In the genomic region with DNA sequence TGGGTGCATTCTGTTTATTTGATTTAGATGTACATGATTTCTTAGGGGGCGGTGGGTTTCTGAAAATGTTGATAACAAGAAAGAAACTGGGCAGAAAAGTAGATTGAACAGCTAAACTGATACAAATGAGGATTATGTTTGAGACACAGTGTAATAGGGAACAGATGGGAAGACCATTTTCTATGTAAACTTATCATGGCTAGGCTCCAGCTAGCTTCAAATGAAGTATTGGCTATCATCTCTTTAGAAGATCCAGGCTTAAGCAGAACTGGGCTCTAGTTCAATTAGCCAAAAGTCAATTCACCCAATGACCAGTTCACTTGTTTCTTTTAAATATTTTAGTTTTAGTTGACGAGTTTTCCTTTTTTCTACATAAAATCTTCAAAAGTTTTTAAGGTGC, we compare ENCODE assay signal across 20 cellular contexts.
A peak's percentile ranks its signal among the peaks of the same experiment; 100 is the strongest.
DNase-seq lines count a peak whose midpoint lies in the region; ATAC-seq, FAIRE-seq and TF ChIP-seq lines count a peak whose summit lies in the region.
"Had no signal": no experiment of that assay in that cellular context is flagged by ENCODE, and none has a peak within 500 bp of the region (broad histone marks: within the 10 kb centered on the region; RNA-seq: fewer than 3 reads in every experiment).

No MANE protein-coding gene starts in this region.

- intact Hi-C loops in ovary (cut with DNase I) = no loop called here

- TF ChIP-seq CTCF in ovary (IDR thresholded peaks at IDR 0.05) = no peak

- no peaks in the 10 kb centered on the region for H3K9me3 ChIP-seq in ovary
- H3K9me3 ChIP-seq: SJCRH30 had no signal

- no peak overlapping the region for H3K27ac ChIP-seq in ovary
- H3K27ac ChIP-seq: BLaER1 treated with 17β-estradiol and CSF1 and Interleukin-3, amounts not matched to agents 10 nM and 100 nM; KMS-11; SJCRH30 had no signal

- TF ChIP-seq EP300 in ovary (IDR thresholded peaks at IDR 0.05) = no peak

- H3K36me3 ChIP-seq in ovary = no peaks in the 10 kb centered on the region
- H3K36me3 ChIP-seq: BLaER1 treated with 17β-estradiol and CSF1 and Interleukin-3, amounts not matched to agents 10 nM and 100 nM; SJCRH30 had no signal

- WGBS in ovary, 3 donors = 11 to 19% (median 16%) methylated on average over 2 of the region's 2 CpGs

- TF ChIP-seq POLR2A in H54 (IDR thresholded peaks at IDR 0.05; ENCODE audit: low read depth, low read length) (no peak), ovary (IDR thresholded peaks at IDR 0.05) (no peak)

- peak; percentile 39 for DNase-seq in NCI-H2171 treated with DMSO at 0.1 percent for 48 hours (lab: John Stamatoyannopoulos, UW)
- no peak for DNase-seq in NCI-H2171 (lab: John Stamatoyannopoulos, UW)
- peak; percentile 52 for DNase-seq in NCI-H524 treated with DMSO at 0.1 percent for 48 hours (lab: John Stamatoyannopoulos, UW)
- DNase-seq in cerebellar cortex (ENCODE audit: low spot score) = peak; percentile 58
- DNase-seq in H54 (ENCODE audit: insufficient read length, low spot score) = no peak
- no peak for DNase-seq in ovary
- no peak for DNase-seq in stimulated activated naive CD8-positive, alpha-beta T cell treated with anti-CD3 and anti-CD28 coated beads, Interleukin-15, Interleukin-2, amounts not matched to agents 100 U/mL and 50 U/mL, for 24 hours
- DNase-seq: 8988T; CD8-positive, alpha-beta T cell; DMS53; GF-D8; IMR-90; NCI-H187 treated with DMSO at 0.1 percent for 48 hours; NCI-H345; OCI-M1; SJCRH30 had no signal

- FAIRE-seq in H54 (lab: Jason Lieb, UNC) = no peak
- FAIRE-seq: H1, RCC 7860 had no signal

- no peak for ATAC-seq in stimulated activated naive CD8-positive, alpha-beta T cell treated with anti-CD3 and anti-CD28 coated beads, Interleukin-15, Interleukin-2, amounts not matched to agents 100 U/mL and 50 U/mL, for 24 hours
- ATAC-seq: CD8-positive, alpha-beta T cell had no signal

- H3K27me3 ChIP-seq in ovary = no peaks in the 10 kb centered on the region
- H3K27me3 ChIP-seq: BLaER1 treated with 17β-estradiol and CSF1 and Interleukin-3, amounts not matched to agents 10 nM and 100 nM; SJCRH30 had no signal

- H3K4me1 ChIP-seq in ovary (ENCODE audit: insufficient read depth) = no peaks in the 10 kb centered on the region
- H3K4me1 ChIP-seq: SJCRH30 had no signal

- no peak overlapping the region for H3K4me3 ChIP-seq in ovary
- H3K4me3 ChIP-seq: BLaER1 treated with 17β-estradiol and CSF1 and Interleukin-3, amounts not matched to agents 10 nM and 100 nM; SJCRH30 had no signal

Comparison
In these comparisons a context has a peak if more than half of its experiments do, and no peak if none do; other contexts are left out.
1. DNase-seq: peak in NCI-H2171 treated with DMSO at 0.1 percent for 48 hours (single experiment), NCI-H524 treated with DMSO at 0.1 percent for 48 hours (single experiment) and cerebellar cortex (single experiment); none in NCI-H2171 (single experiment), H54 (single experiment), ovary (0 of 5) and stimulated activated naive CD8-positive, alpha-beta T cell treated with anti-CD3 and anti-CD28 coated beads, Interleukin-15, Interleukin-2, amounts not matched to agents 100 U/mL and 50 U/mL, for 24 hours (single experiment).